21 cellular contexts compared by ENCODE assay signal in the genomic region with DNA sequence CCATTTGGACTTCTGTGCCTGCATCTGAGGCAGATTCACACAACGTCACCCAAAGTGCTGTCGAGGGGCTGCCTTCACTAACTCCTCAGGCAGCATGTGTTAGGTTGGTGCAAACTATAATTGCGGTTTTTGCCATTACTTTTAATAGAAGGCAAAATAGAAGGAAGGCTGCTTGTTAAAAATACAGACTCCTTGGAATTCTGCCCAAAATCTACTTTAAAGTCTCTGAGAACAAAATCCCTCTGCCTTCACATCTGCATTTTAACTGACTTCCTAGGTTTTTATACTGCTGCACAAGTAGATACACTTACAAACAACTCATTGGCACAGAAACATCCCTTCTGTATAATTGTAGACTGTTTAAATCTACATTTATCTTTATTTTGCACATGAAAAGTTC. TPM values are rescaled to one million over a fixed set of nuclear protein-coding genes. Genes with fewer than 3 reads are reported as not detected.
"Had no signal": no experiment of that assay in that cellular context is flagged by ENCODE, and none has a peak within 500 bp of the region (broad histone marks: within the 10 kb centered on the region; RNA-seq: fewer than 3 reads in every experiment).

No MANE protein-coding gene starts in this region.

- DNase-seq: activated B cell treated with CpG ODN at 0.5 μM for 24 hours; activated CD4-positive, alpha-beta memory T cell treated with anti-CD3 and anti-CD28 coated beads for 36 hours; activated CD4-positive, alpha-beta T cell treated with anti-CD3 and anti-CD28 coated beads for 1 hour; activated CD4-positive, alpha-beta T cell treated with anti-CD3 and anti-CD28 coated beads, Interleukin-2, amount 10 ng/mL, durations not matched to agents 7 days and 5 days; activated CD8-positive, alpha-beta memory T cell treated with anti-CD3 and anti-CD28 coated beads for 24 hours; activated gamma-delta T cell treated with Interleukin-2 at 50 U/mL for 16 hours; activated naive CD4-positive, alpha-beta T cell treated with anti-CD3 and anti-CD28 coated beads, Interleukin-2, amount 10 ng/mL, durations not matched to agents 7 days and 5 days; activated naive CD8-positive, alpha-beta T cell treated with anti-CD3 and anti-CD28 coated beads for 36 hours; activated T-cell treated with anti-CD3 and anti-CD28 coated beads for 4 hours; activated T-cell treated with anti-CD3 and anti-CD28 coated beads, Interleukin-2, amount 50 U/mL, for 72 hours; cerebellar nuclear complex; MG63; NCI-H1092 treated with DMSO at 0.1 percent for 48 hours; NCI-H1417 treated with DMSO at 0.1 percent for 48 hours; NCI-H1694; NCI-H2029; NCI-H2107; NCI-H510A treated with DMSO at 0.1 percent for 48 hours; SK-N-SH; T-helper 1 cell had no signal

- H3K27me3 ChIP-seq: MG63 had no signal

- H3K4me2 ChIP-seq: SK-N-SH had no signal

- H3K9ac ChIP-seq: SK-N-SH had no signal

- ATAC-seq: activated T-cell treated with anti-CD3 and anti-CD28 coated beads, Interleukin-2, amount 50 U/mL, for 72 hours had no signal

- H3K4me3 ChIP-seq: MG63 had no signal

- H3K9me3 ChIP-seq: MG63, SK-N-SH had no signal

- H3K36me3 ChIP-seq: MG63 had no signal

RNA-seq across cellular contexts. Expression of gene F5, which starts 59.3 kb away (rescaled TPM):
- total RNA-seq: RPMI7951 had no signal
